1 cellular context compared by ENCODE assay signal in the genomic region with DNA sequence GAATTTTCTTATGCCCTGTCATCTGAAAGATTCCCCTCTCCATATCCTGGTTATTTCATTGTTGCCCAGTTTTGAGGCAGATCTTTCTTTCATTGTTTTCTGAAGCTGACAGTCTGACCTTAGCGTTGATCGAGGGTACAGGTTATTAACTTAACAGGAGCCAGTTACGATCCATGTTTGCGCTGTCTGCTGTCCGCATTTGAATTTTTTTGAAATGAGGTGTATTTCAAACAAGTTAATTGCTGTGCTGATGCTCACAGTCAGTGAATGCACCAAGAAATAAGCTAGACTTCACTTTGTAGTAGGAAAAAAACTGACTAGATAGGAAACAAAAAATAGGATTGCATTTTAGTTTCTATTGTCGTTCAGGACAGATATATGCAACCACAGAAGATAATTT.
TF ChIP-seq lines count a peak whose summit lies in the region.

No MANE protein-coding gene starts in this region.

TF ChIP-seq in IMR-90, 13 proteins besides CTCF, POLR2A, EP300 and RAD21:
- no peak for TF ChIP-seq RCOR1 (IDR thresholded peaks at IDR 0.05; ENCODE audit: insufficient replicate concordance, low read length)
- TF ChIP-seq CEBPB (IDR thresholded peaks at IDR 0.05; ENCODE audit: low read depth, low read length), result no peak
- no peak for TF ChIP-seq CHD1 (IDR thresholded peaks at IDR 0.05; ENCODE audit: low read depth, low read length)
- TF ChIP-seq BHLHE40 (IDR thresholded peaks at IDR 0.05; ENCODE audit: low read depth, low read length), result no peak
- TF ChIP-seq SMC3 (IDR thresholded peaks at IDR 0.05; ENCODE audit: low read depth, low read length), result no peak
- no peak for TF ChIP-seq MXI1 (IDR thresholded peaks at IDR 0.05; ENCODE audit: borderline replicate concordance, low read depth, low read length)
- no peak for TF ChIP-seq ELK1 (IDR thresholded peaks at IDR 0.05; ENCODE audit: borderline replicate concordance, low read depth, low read length)
- no peak for TF ChIP-seq FOS (IDR thresholded peaks at IDR 0.05; ENCODE audit: low read depth, low read length)
- TF ChIP-seq RFX5 (IDR thresholded peaks at IDR 0.05; ENCODE audit: low read depth, low read length), result no peak
